ENCODE assay signal across 8 cellular contexts in genomic region chr17:39461911-39462641, GRCh38. TPM values are rescaled to one million over a fixed set of nuclear protein-coding genes. Genes with fewer than 3 reads are reported as not detected.
DNase-seq lines count a peak whose midpoint lies in the region; ATAC-seq and TF ChIP-seq lines count a peak whose summit lies in the region.

No MANE protein-coding gene starts in this region.

- H2AK5ac ChIP-seq in H9 (ENCODE audit: insufficient read length, low read length): no peak overlapping the region

- peaks cover 2% of the 10 kb centered on the region for H4K20me1 ChIP-seq in H9 (ENCODE audit: control insufficient read depth, insufficient read depth, insufficient read length)

- H2BK12ac ChIP-seq in H9 (ENCODE audit: insufficient read length, low read depth, low read length): no peak overlapping the region

- peak overlapping the region; percentile 99 for H3K18ac ChIP-seq in H9 (ENCODE audit: insufficient read length, low read depth, low read length)

- H3K27ac ChIP-seq in H9 (ENCODE audit: insufficient read length, low read depth, low read length): peak overlapping the region; percentile 77
- H3K27ac ChIP-seq in adrenal gland: peak overlapping the region; percentile 83 to 99 (median 95)
- H3K27ac ChIP-seq in prostate gland: peak overlapping the region; percentile 99

- H3K56ac ChIP-seq in H9 (ENCODE audit: insufficient read length, low read depth, low read length): peak overlapping the region; percentile 76

- H3K9me3 ChIP-seq in H9 (ENCODE audit: control insufficient read depth, low read depth, low read length) (no peaks in the 10 kb centered on the region), NT2/D1 (ENCODE audit: insufficient read depth, low read length) (no peaks in the 10 kb centered on the region), adrenal gland (replicated peaks in 1 of 3) (no peaks in the 10 kb centered on the region), prostate gland (no peaks in the 10 kb centered on the region)

- TF ChIP-seq CTCF in H9 (conservative IDR thresholded peaks at IDR 0.05) (no peak), adrenal gland (IDR thresholded peaks at IDR 0.05) (no peak), prostate gland (IDR thresholded peaks at IDR 0.05) (no peak)

- H3K4ac ChIP-seq in H9 (ENCODE audit: low read depth, low read length): no peak overlapping the region

- H3K23me2 ChIP-seq in H9 (ENCODE audit: insufficient read length, low read depth, low read length, poor library complexity, severe bottlenecking): peaks cover 13% of the 10 kb centered on the region

- no peak overlapping the region for H3K23ac ChIP-seq in H9 (ENCODE audit: insufficient read length, low read depth, low read length)

- peak overlapping the region; percentile 99 for H3K9ac ChIP-seq in H9 (ENCODE audit: extremely low read depth, insufficient read length, low read length)
- peak overlapping the region; percentile 100 for H3K9ac ChIP-seq in NT2/D1 (ENCODE audit: insufficient read length, low read depth)

- H3K4me1 Mint-ChIP-seq in H9: peaks cover 14 to 23% of the 10 kb centered on the region in 2 experiments

- H3K14ac ChIP-seq in H9 (ENCODE audit: insufficient read depth, low read length): peak overlapping the region; percentile 99

- H3K27me3 ChIP-seq in H9 (ENCODE audit: insufficient read depth, low read length): no peaks in the 10 kb centered on the region
- H3K27me3 ChIP-seq in NT2/D1 (ENCODE audit: insufficient read depth, insufficient read length): no peaks in the 10 kb centered on the region
- H3K27me3 ChIP-seq in adrenal gland: no peaks in the 10 kb centered on the region
- H3K27me3 ChIP-seq in prostate gland (replicated peaks; ENCODE audit: insufficient read depth): no peaks in the 10 kb centered on the region

- H3K79me1 ChIP-seq in H9 (ENCODE audit: insufficient read depth, low read depth, low read length, poor library complexity, severe bottlenecking): peaks cover 2% of the 10 kb centered on the region

- H3K4me3 Mint-ChIP-seq in H9: peak overlapping the region; percentile 85 to 96

- peaks cover 27% of the 10 kb centered on the region; the same call in 1 of the 2 replicates for H3K79me2 ChIP-seq in H9 (ENCODE audit: insufficient read depth, low read length)

- DNase-seq in H9: peak; percentile 41
- no peak for DNase-seq in NT2/D1 (ENCODE audit: low read depth, low spot score)
- DNase-seq in adrenal gland: peak; percentile 37 to 77 (median 61)
- peak; percentile 69 for DNase-seq in left cardiac atrium
- DNase-seq in prostate gland (ENCODE audit: low spot score): peak; percentile 22
- DNase-seq in ureter (ENCODE audit: low spot score): no peak

- peak overlapping the region; percentile 94 for H3K4me2 ChIP-seq in H9 (ENCODE audit: insufficient read depth, insufficient read length, low read length)

- H3K27ac Mint-ChIP-seq in H9: peak overlapping the region; percentile 95 to 99 (median 97); a peak in 5 of 7 replicates

- peaks cover 0 to 3% of the 10 kb centered on the region in 2 experiments; a peak in 1 of 5 replicates for H3K9me3 Mint-ChIP-seq in H9

- H4K8ac ChIP-seq in H9 (replicated peaks; ENCODE audit: insufficient read length, low read depth, low read length): no peak overlapping the region

- ATAC-seq in left cardiac atrium (peak; percentile 89 to 92), GM21423 (IDR thresholded peaks at IDR 0.05; ENCODE audit: unreplicated experiment) (no peak)

- peaks cover 22% of the 10 kb centered on the region for H3K36me3 ChIP-seq in NT2/D1 (ENCODE audit: insufficient read depth, insufficient read length, low read length)
- H3K36me3 ChIP-seq in adrenal gland (replicated peaks in 1 of 2): no peaks in the 10 kb centered on the region
- no peaks in the 10 kb centered on the region for H3K36me3 ChIP-seq in prostate gland

- no peak overlapping the region for H4K91ac ChIP-seq in H9 (ENCODE audit: insufficient read length, low read depth, low read length)

- H2BK20ac ChIP-seq in H9 (ENCODE audit: low read depth, low read length, poor library complexity, severe bottlenecking): no peak overlapping the region

- H3K4me3 ChIP-seq in GM08714 (ENCODE audit: low read length): peak overlapping the region; percentile 94
- peak overlapping the region; percentile 100 for H3K4me3 ChIP-seq in NT2/D1 (ENCODE audit: insufficient read length, low read depth)
- peak overlapping the region; percentile 44 to 98 (median 79) for H3K4me3 ChIP-seq in adrenal gland
- peak overlapping the region; percentile 88 to 99 for H3K4me3 ChIP-seq in prostate gland

- peak overlapping the region; percentile 47 for H2BK5ac ChIP-seq in H9 (ENCODE audit: insufficient read length, low read length)

- no peaks in the 10 kb centered on the region; the same call in 1 of the 2 replicates for H3K4me1 ChIP-seq in H9 (ENCODE audit: insufficient read depth, low read length)
- H3K4me1 ChIP-seq in NT2/D1 (ENCODE audit: insufficient read depth, insufficient read length): no peaks in the 10 kb centered on the region
- peaks cover 3 to 28% of the 10 kb centered on the region in 2 donors for H3K4me1 ChIP-seq in adrenal gland (replicated peaks in 1 of 2)
- H3K4me1 ChIP-seq in prostate gland (replicated peaks): no peaks in the 10 kb centered on the region

- TF ChIP-seq POLR2A in adrenal gland (IDR thresholded peaks at IDR 0.05) (peak in 1 of 2 donors; percentile 52), prostate gland (IDR thresholded peaks at IDR 0.05) (no peak)

- H2AFZ ChIP-seq in H9 (ENCODE audit: low read length): no peak overlapping the region

- H4K5ac ChIP-seq in H9 (ENCODE audit: insufficient read length, low read depth, low read length): no peak overlapping the region

- no peak overlapping the region for H2BK120ac ChIP-seq in H9 (ENCODE audit: low read depth, low read length, poor library complexity, severe bottlenecking)

- H2BK15ac ChIP-seq in H9 (ENCODE audit: low read depth, low read length): no peak overlapping the region

- no CpG with 5 or more reads among the region's 37 CpGs for WGBS in H9 (ENCODE audit: extremely low coverage, insufficient read length, low lambda C conversion rate)
- WGBS in adrenal gland, 4 donors: 0 to 2% (median 1%) methylated on average over 26 to 37 of the region's 37 CpGs
- 0% methylated on average over 36 of the region's 37 CpGs for WGBS in prostate gland

- no peaks in the 10 kb centered on the region; the same call in 1 of the 2 replicates for H3K27me3 Mint-ChIP-seq in H9 (ENCODE audit: low read depth)

- H3T11ph ChIP-seq in H9 (ENCODE audit: low read length): no peak overlapping the region

- intact Hi-C loops in adrenal gland (cut with DNase I) (no loop called here), left cardiac atrium (cut with DNase I) (no loop called here), prostate gland (cut with DNase I) (no loop called here)

- H3K36me3 Mint-ChIP-seq in H9 (ENCODE audit: insufficient read depth in 1 of 3, low read depth in 3 of 3): peaks cover 1 to 21% (median 20%) of the 10 kb centered on the region in 3 experiments; a peak in 5 of 7 replicates

RNA-seq across cellular contexts. Expression of gene CDK12, which starts 0.8 kb away (rescaled TPM):
- total RNA-seq in H9 (2021): 87.6 and 87.9 TPM in 2 replicates
- total RNA-seq in adrenal gland: 100 to 1,000 TPM in 1 of 8 donors, 10 to 100 TPM in 7; 23.4 to 206 (median 44.8) TPM
- 10 to 100 TPM in 2 of 3 donors, 1 to 10 TPM in 1; 7.2 to 37.7 (median 17.6) TPM for polyA plus RNA-seq in adrenal gland
- total RNA-seq in left cardiac atrium: 10 to 100 TPM; 23.7 to 28.6 TPM
- 10 to 100 TPM; 37.7 to 75.8 TPM for total RNA-seq in prostate gland
- 110 TPM for total RNA-seq in ureter

RNA-seq across cellular contexts. Expression of gene MED1, which starts 11.0 kb away (rescaled TPM):
- 59.2 and 61.3 TPM in 2 replicates for total RNA-seq in H9 (2021)
- 10 to 100 TPM; 13.5 to 29.4 (median 26.7) TPM for total RNA-seq in adrenal gland
- polyA plus RNA-seq in adrenal gland: 10 to 100 TPM in 1 of 3 donors, 1 to 10 TPM in 2; 3.5 to 28.7 (median 6.7) TPM
- total RNA-seq in left cardiac atrium: 10 to 100 TPM; 21.1 to 27.2 TPM
- 10 to 100 TPM; 22.9 to 39.7 TPM for total RNA-seq in prostate gland
- 40.9 TPM for total RNA-seq in ureter

Comparison
In these comparisons a context has a peak if more than half of its experiments do, and no peak if none do; other contexts are left out.
1. DNase-seq: peak in H9 (single experiment), adrenal gland (7 of 7), left cardiac atrium (single experiment) and prostate gland (single experiment); none in NT2/D1 (single experiment) and ureter (single experiment).
2. Peak in every context shown above with its lines, with median percentiles within 50 percentile points of each other: H3K4me3 ChIP-seq and H3K27ac ChIP-seq.